ENCODE assay signal across 27 cellular contexts in the genomic region with DNA sequence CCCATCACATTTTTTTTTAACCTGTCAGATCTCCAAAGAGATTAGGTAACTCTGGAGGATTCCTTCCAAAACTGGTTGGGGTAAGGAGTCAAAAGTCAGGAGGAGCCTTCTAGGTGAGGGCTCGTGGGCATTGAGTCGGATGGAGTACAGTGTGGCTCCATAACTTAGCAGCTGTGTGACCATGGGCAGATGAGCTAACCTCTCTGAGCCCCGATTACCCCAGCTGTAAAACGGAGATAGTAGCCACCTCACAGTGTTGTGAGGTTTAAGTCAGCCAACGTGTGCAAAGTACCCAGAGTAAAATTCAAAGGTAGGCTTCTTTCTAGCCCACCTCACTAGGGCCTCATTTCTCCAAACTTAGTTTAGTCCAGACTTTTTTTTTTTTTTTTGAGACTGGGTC.
"Had no signal": no experiment of that assay in that cellular context is flagged by ENCODE, and none has a peak within 500 bp of the region (broad histone marks: within the 10 kb centered on the region; RNA-seq: fewer than 3 reads in every experiment).

No MANE protein-coding gene starts in this region.

- H3K4me3 ChIP-seq: coronary artery, dorsolateral prefrontal cortex, heart left ventricle had no signal

- ATAC-seq: activated CD4-positive, alpha-beta T cell treated with anti-CD3 and anti-CD28 coated beads for 36 hours; activated T-cell treated with anti-CD3 and anti-CD28 coated beads, Interleukin-2, amount 50 U/mL, for 72 hours; esophagus mucosa; heart left ventricle had no signal

- DNase-seq: activated CD4-positive, alpha-beta memory T cell treated with anti-CD3 and anti-CD28 coated beads for 36 hours; activated CD4-positive, alpha-beta T cell treated with anti-CD3 and anti-CD28 coated beads for 36 hours; activated CD4-positive, alpha-beta T cell treated with anti-CD3 and anti-CD28 coated beads, Interleukin-2, amount 10 ng/mL, durations not matched to agents 24 days and 14 days; activated CD4-positive, CD25-positive, alpha-beta regulatory T cell; activated CD4-positive, CD25-positive, alpha-beta regulatory T cell treated with anti-CD3 and anti-CD28 coated beads, Interleukin-2, amount 50 U/mL, for 72 hours; activated CD8-positive, alpha-beta memory T cell treated with anti-CD3 and anti-CD28 coated beads, Interleukin-2, amount 50 U/mL, for 48 hours; activated gamma-delta T cell; activated naive CD4-positive, alpha-beta T cell treated with anti-CD3 and anti-CD28 coated beads, Interleukin-2, amount 50 U/mL, for 16 hours; activated naive CD4-positive, alpha-beta T cell treated with Interleukin-2 at 50 U/mL for 16 hours; activated T-cell treated with anti-CD3 and anti-CD28 coated beads for 4 hours; activated T-cell treated with anti-CD3 and anti-CD28 coated beads, Interleukin-2, amount 50 U/mL, for 24 hours; activated T-cell treated with anti-CD3 and anti-CD28 coated beads, Interleukin-2, amount 50 U/mL, for 72 hours; amniotic stem cell; anterior cingulate cortex; brain microvascular endothelial cell; dorsolateral prefrontal cortex; effector memory CD4-positive, alpha-beta T cell; endodermal cell; foreskin fibroblast; glutamatergic neuron; heart left ventricle; T-helper 2 cell had no signal

- H3K27ac ChIP-seq: brain microvascular endothelial cell, coronary artery, dorsolateral prefrontal cortex, heart left ventricle had no signal

- H3K27me3 ChIP-seq: brain microvascular endothelial cell had no signal

- H3K36me3 Mint-ChIP-seq: activated CD4-positive, alpha-beta memory T cell treated with anti-CD3 and anti-CD28 coated beads for 36 hours; activated naive CD8-positive, alpha-beta T cell had no signal

- H3K4me3 Mint-ChIP-seq: activated CD4-positive, alpha-beta memory T cell treated with anti-CD3 and anti-CD28 coated beads for 36 hours; activated CD4-positive, alpha-beta T cell treated with anti-CD3 and anti-CD28 coated beads for 36 hours; activated CD4-positive, alpha-beta T cell treated with anti-CD3 and anti-CD28 coated beads, Interleukin-2, amount 10 ng/mL, durations not matched to agents 24 days and 14 days; activated naive CD8-positive, alpha-beta T cell; activated T-cell treated with anti-CD3 and anti-CD28 coated beads, Interleukin-2, amount 50 U/mL, for 24 hours; activated T-cell treated with anti-CD3 and anti-CD28 coated beads, Interleukin-2, amount 50 U/mL, for 72 hours; central memory CD8-positive, alpha-beta T cell; dendritic cell treated with granulocyte-macrophage colony-stimulating factor and Interleukin-4, amounts not matched to agents 40 ng/mL and 50 ng/mL, for 4 days; endodermal cell had no signal

- H3K27ac Mint-ChIP-seq: activated CD4-positive, alpha-beta memory T cell treated with anti-CD3 and anti-CD28 coated beads for 36 hours; activated CD4-positive, alpha-beta T cell treated with anti-CD3 and anti-CD28 coated beads for 36 hours; activated CD4-positive, alpha-beta T cell treated with anti-CD3 and anti-CD28 coated beads, Interleukin-2, amount 10 ng/mL, durations not matched to agents 24 days and 14 days; activated naive CD8-positive, alpha-beta T cell; activated T-cell treated with anti-CD3 and anti-CD28 coated beads, Interleukin-2, amount 50 U/mL, for 24 hours; activated T-cell treated with anti-CD3 and anti-CD28 coated beads, Interleukin-2, amount 50 U/mL, for 72 hours; dendritic cell treated with granulocyte-macrophage colony-stimulating factor and Interleukin-4, amounts not matched to agents 40 ng/mL and 50 ng/mL, for 4 days had no signal

- H3K4me1 Mint-ChIP-seq: activated CD4-positive, alpha-beta T cell treated with anti-CD3 and anti-CD28 coated beads for 36 hours; activated CD4-positive, alpha-beta T cell treated with anti-CD3 and anti-CD28 coated beads, Interleukin-2, amount 10 ng/mL, durations not matched to agents 24 days and 14 days; central memory CD8-positive, alpha-beta T cell had no signal

- H3K4me1 ChIP-seq: heart left ventricle had no signal

- H3K9me3 Mint-ChIP-seq: activated CD4-positive, alpha-beta memory T cell treated with anti-CD3 and anti-CD28 coated beads for 36 hours; activated CD4-positive, alpha-beta T cell treated with anti-CD3 and anti-CD28 coated beads, Interleukin-2, amount 10 ng/mL, durations not matched to agents 24 days and 14 days; activated T-cell treated with anti-CD3 and anti-CD28 coated beads, Interleukin-2, amount 50 U/mL, for 24 hours; central memory CD8-positive, alpha-beta T cell; dendritic cell treated with granulocyte-macrophage colony-stimulating factor and Interleukin-4, amounts not matched to agents 40 ng/mL and 50 ng/mL, for 4 days had no signal

- H3K27me3 Mint-ChIP-seq: activated CD4-positive, alpha-beta T cell treated with anti-CD3 and anti-CD28 coated beads, Interleukin-2, amount 10 ng/mL, durations not matched to agents 24 days and 14 days; activated naive CD8-positive, alpha-beta T cell; dendritic cell treated with granulocyte-macrophage colony-stimulating factor and Interleukin-4, amounts not matched to agents 40 ng/mL and 50 ng/mL, for 4 days had no signal

- H3K36me3 ChIP-seq: brain microvascular endothelial cell, heart left ventricle had no signal
